Comparison of ENCODE assay signal across 30 cellular contexts in genomic region chr6:143877584-143878271, GRCh38. TPM values are rescaled to one million over a fixed set of nuclear protein-coding genes. Genes with fewer than 3 reads are reported as not detected.
"Had no signal": no experiment of that assay in that cellular context is flagged by ENCODE, and none has a peak within 500 bp of the region (broad histone marks: within the 10 kb centered on the region; RNA-seq: fewer than 3 reads in every experiment).

No MANE protein-coding gene starts in this region.

- H3K36me3 ChIP-seq: cardiac muscle cell, spleen, thyroid gland had no signal

- ATAC-seq: left lobe of liver, SK-N-SH treated with all-trans-retinoic acid at 6 μM for 48 hours, T-cell had no signal

- H3K27me3 ChIP-seq: cardiac muscle cell, spleen, thyroid gland had no signal

- H3K27me3 Mint-ChIP-seq: activated B cell treated with CpG ODN at 0.5 μM for 24 hours; activated naive CD8-positive, alpha-beta T cell; dendritic cell treated with granulocyte-macrophage colony-stimulating factor and Interleukin-4, amounts not matched to agents 40 ng/mL and 50 ng/mL, for 4 days; stimulated activated naive B cell treated with anti-CD40 and anti-IgM and Interleukin-4, amounts not matched to agents 10 μg/mL and 1 μg/mL and 100 μg/mL, for 72 hours; T-cell had no signal

- H3K27ac ChIP-seq: cardiac muscle cell, spleen, thyroid gland had no signal

- H3K4me3 Mint-ChIP-seq: activated B cell treated with CpG ODN at 0.5 μM for 24 hours; activated naive CD8-positive, alpha-beta T cell; dendritic cell treated with granulocyte-macrophage colony-stimulating factor and Interleukin-4, amounts not matched to agents 40 ng/mL and 50 ng/mL, for 4 days; mesothelial cell of epicardium; nephron; stimulated activated naive B cell treated with anti-CD40 and anti-IgM and Interleukin-4, amounts not matched to agents 10 μg/mL and 1 μg/mL and 100 μg/mL, for 72 hours; T-cell had no signal

- DNase-seq: activated B cell treated with CpG ODN at 0.5 μM for 24 hours; activated CD4-positive, alpha-beta T cell treated with anti-CD3 and anti-CD28 coated beads, Interleukin-2, amount 50 U/mL, for 1 hour; activated gamma-delta T cell; amniotic stem cell; effector memory CD4-positive, alpha-beta T cell; foreskin melanocyte; glutamatergic neuron; hypothalamus; posterior cingulate gyrus; spleen; stimulated activated CD4-positive, alpha-beta T cell treated with anti-CD3 and anti-CD28 coated beads, Interleukin-4, amount 100 ng/mL, for 4 hours; stimulated activated naive B cell treated with anti-CD40 and anti-IgM and Interleukin-4, amounts not matched to agents 10 μg/mL and 1 μg/mL and 100 μg/mL, for 72 hours; T-cell; thyroid gland had no signal

- H3K4me1 ChIP-seq: spleen, thyroid gland had no signal

- H3K4me3 ChIP-seq: cardiac muscle cell, lung, spleen, thyroid gland had no signal

- FAIRE-seq: endothelial cell of umbilical vein had no signal

- H3K9me3 ChIP-seq: thyroid gland had no signal

RNA-seq across cellular contexts. Expression of gene ZC2HC1B, which starts 13.5 kb away (rescaled TPM):
- total RNA-seq: activated CD8-positive, alpha-beta memory T cell treated with anti-CD3 and anti-CD28 coated beads for 36 hours; cardiac muscle cell; chondrocyte; endothelial cell of umbilical vein; fibroblast of lung; left lobe of liver; mesothelial cell of epicardium; renal cortical epithelial cell; subcutaneous adipose tissue; T-cell; thyroid gland; urinary bladder had no signal
- polyA plus RNA-seq: cardiac muscle cell, endothelial cell of umbilical vein, fibroblast of lung, keratinocyte, lung, urinary bladder had no signal
